ENCODE assay signal across 1 cellular context in the genomic region with DNA sequence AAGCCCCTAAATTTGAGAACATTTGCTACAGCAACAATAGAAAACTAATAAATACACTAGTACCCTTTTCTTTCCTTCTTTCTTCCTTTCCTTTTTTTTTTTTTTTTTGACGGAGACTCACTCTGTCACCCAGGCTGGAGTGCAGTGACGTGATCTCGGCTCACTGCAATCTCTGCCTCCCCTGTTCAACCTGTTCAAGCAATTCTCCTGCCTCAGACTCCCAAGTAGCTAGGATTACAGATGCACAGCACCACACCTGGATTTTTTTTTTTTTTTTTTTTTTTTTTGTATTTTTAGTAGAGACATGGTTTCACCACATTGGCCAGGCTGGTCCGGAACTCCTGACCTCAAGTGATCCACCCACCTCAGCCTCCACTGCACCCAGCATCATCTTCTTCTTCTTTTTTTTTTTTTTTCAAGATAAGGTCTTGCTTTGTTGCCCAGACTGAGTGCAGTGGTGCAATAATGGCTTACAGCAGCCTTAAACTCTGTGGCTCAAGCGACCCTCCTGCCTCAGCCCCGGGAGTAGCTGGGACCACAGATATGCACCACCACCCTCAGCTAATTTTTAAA.
TF ChIP-seq lines count a peak whose summit lies in the region.

No MANE protein-coding gene starts in this region.

TF ChIP-seq in GM23338, 12 proteins besides CTCF, POLR2A, EP300 and RAD21 (continued from another document):
- TF ChIP-seq ETS1 (IDR thresholded peaks at IDR 0.05) (no peak), ZNF462 (CRISPR knock-in tag; IDR thresholded peaks at IDR 0.05) (no peak), ZNF114 (CRISPR knock-in tag; IDR thresholded peaks at IDR 0.05) (no peak), ZNF331 (CRISPR knock-in tag; IDR thresholded peaks at IDR 0.05; ENCODE audit: low read depth) (no peak)
